33 cellular contexts compared by ENCODE assay signal in the genomic region with DNA sequence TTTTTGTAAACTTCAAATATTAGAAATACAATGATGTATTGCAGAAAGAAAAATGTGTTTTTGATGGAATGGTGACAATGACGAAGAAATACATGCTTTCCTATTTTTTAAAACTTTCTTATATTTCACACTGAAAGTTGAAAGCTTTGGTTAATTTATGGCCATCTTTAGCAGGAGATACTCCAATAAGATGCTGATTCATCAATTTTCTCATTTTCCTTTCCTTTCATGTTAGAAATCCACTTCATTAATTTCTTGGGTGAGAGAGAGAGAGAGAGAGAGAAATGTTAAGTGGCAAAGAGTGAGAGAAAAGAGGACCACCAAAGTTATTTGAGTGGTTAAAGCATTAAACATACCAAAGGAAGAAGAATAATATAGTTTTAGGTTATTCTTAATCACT. TPM values are rescaled to one million over a fixed set of nuclear protein-coding genes. Genes with fewer than 3 reads are reported as not detected.
"Had no signal": no experiment of that assay in that cellular context is flagged by ENCODE, and none has a peak within 500 bp of the region (broad histone marks: within the 10 kb centered on the region; RNA-seq: fewer than 3 reads in every experiment).

No MANE protein-coding gene starts in this region.

- ATAC-seq: activated CD4-positive, alpha-beta T cell treated with anti-CD3 and anti-CD28 coated beads for 36 hours; activated CD8-positive, alpha-beta memory T cell treated with anti-CD3 and anti-CD28 coated beads, Interleukin-2, amount 10 ng/mL, durations not matched to agents 7 days and 5 days; activated CD8-positive, alpha-beta T cell treated with anti-CD3 and anti-CD28 coated beads, Interleukin-2, amount 10 ng/mL, durations not matched to agents 7 days and 5 days; activated naive CD4-positive, alpha-beta T cell treated with anti-CD3 and anti-CD28 coated beads, Interleukin-2, amount 50 U/mL, for 72 hours; effector memory CD8-positive, alpha-beta T cell had no signal

- H3K4me3 ChIP-seq: esophagus squamous epithelium had no signal

- FAIRE-seq: astrocyte, colon had no signal

- H3K4me1 Mint-ChIP-seq: activated CD4-positive, alpha-beta T cell treated with anti-CD3 and anti-CD28 coated beads for 36 hours; activated CD4-positive, alpha-beta T cell treated with anti-CD3 and anti-CD28 coated beads, Interleukin-2, amount 10 ng/mL, durations not matched to agents 24 days and 14 days; activated CD8-positive, alpha-beta memory T cell treated with anti-CD3 and anti-CD28 coated beads, Interleukin-2, amount 10 ng/mL, durations not matched to agents 7 days and 5 days; activated naive CD4-positive, alpha-beta T cell treated with anti-CD3 and anti-CD28 coated beads, Interleukin-2, amount 10 ng/mL, durations not matched to agents 7 days and 5 days; activated naive CD8-positive, alpha-beta T cell treated with anti-CD3 and anti-CD28 coated beads, Interleukin-2, amount 10 ng/mL, durations not matched to agents 7 days and 5 days had no signal

- H3K27me3 Mint-ChIP-seq: activated CD4-positive, alpha-beta memory T cell treated with anti-CD3 and anti-CD28 coated beads for 36 hours; activated CD4-positive, alpha-beta T cell treated with anti-CD3 and anti-CD28 coated beads, Interleukin-2, amount 10 ng/mL, durations not matched to agents 24 days and 14 days; activated CD8-positive, alpha-beta memory T cell treated with anti-CD3 and anti-CD28 coated beads, Interleukin-2, amount 10 ng/mL, durations not matched to agents 7 days and 5 days; activated naive CD4-positive, alpha-beta T cell treated with anti-CD3 and anti-CD28 coated beads, Interleukin-2, amount 10 ng/mL, durations not matched to agents 7 days and 5 days; activated naive CD8-positive, alpha-beta T cell treated with anti-CD3 and anti-CD28 coated beads, Interleukin-2, amount 10 ng/mL, durations not matched to agents 7 days and 5 days; effector memory CD8-positive, alpha-beta T cell had no signal

- DNase-seq: activated CD4-positive, alpha-beta memory T cell treated with anti-CD3 and anti-CD28 coated beads for 36 hours; activated CD4-positive, alpha-beta T cell treated with anti-CD3 and anti-CD28 coated beads for 36 hours; activated CD4-positive, alpha-beta T cell treated with anti-CD3 and anti-CD28 coated beads, Interleukin-2, amount 10 ng/mL, durations not matched to agents 24 days and 14 days; activated CD4-positive, CD25-positive, alpha-beta regulatory T cell; activated CD4-positive, CD25-positive, alpha-beta regulatory T cell treated with anti-CD3 and anti-CD28 coated beads, Interleukin-2, amount 50 U/mL, for 72 hours; activated CD8-positive, alpha-beta memory T cell treated with anti-CD3 and anti-CD28 coated beads, Interleukin-2, amount 10 ng/mL, durations not matched to agents 7 days and 5 days; activated CD8-positive, alpha-beta memory T cell treated with anti-CD3 and anti-CD28 coated beads, Interleukin-2, amount 50 U/mL, for 4 hours; activated CD8-positive, alpha-beta T cell treated with anti-CD3 and anti-CD28 coated beads, Interleukin-2, amount 10 ng/mL, durations not matched to agents 7 days and 5 days; activated gamma-delta T cell; activated naive CD4-positive, alpha-beta T cell; activated naive CD4-positive, alpha-beta T cell treated with anti-CD3 and anti-CD28 coated beads, Interleukin-2, amount 10 ng/mL, durations not matched to agents 7 days and 5 days; activated naive CD8-positive, alpha-beta T cell treated with anti-CD3 and anti-CD28 coated beads, Interleukin-2, amount 10 ng/mL, durations not matched to agents 7 days and 5 days; activated T-cell treated with anti-CD3 and anti-CD28 coated beads, Interleukin-2, amount 50 U/mL, for 1 hour; activated T-cell treated with anti-CD3 and anti-CD28 coated beads, Interleukin-2, amount 50 U/mL, for 48 hours; amniotic stem cell; anterior cingulate cortex; brain microvascular endothelial cell; caudate nucleus; cortex of kidney; dermis blood vessel endothelial cell; effector CD4-positive, alpha-beta T cell; effector memory CD8-positive, alpha-beta T cell; erythroblast; esophagus squamous epithelium; foreskin melanocyte; head of caudate nucleus; T-helper 2 cell had no signal

- H3K27me3 ChIP-seq: brain microvascular endothelial cell, esophagus squamous epithelium had no signal

- H3K27ac Mint-ChIP-seq: activated CD4-positive, alpha-beta memory T cell treated with anti-CD3 and anti-CD28 coated beads for 36 hours; activated CD4-positive, alpha-beta T cell treated with anti-CD3 and anti-CD28 coated beads for 36 hours; activated CD4-positive, alpha-beta T cell treated with anti-CD3 and anti-CD28 coated beads, Interleukin-2, amount 10 ng/mL, durations not matched to agents 24 days and 14 days; activated CD8-positive, alpha-beta memory T cell treated with anti-CD3 and anti-CD28 coated beads, Interleukin-2, amount 10 ng/mL, durations not matched to agents 7 days and 5 days; activated CD8-positive, alpha-beta T cell treated with anti-CD3 and anti-CD28 coated beads, Interleukin-2, amount 10 ng/mL, durations not matched to agents 7 days and 5 days; activated naive CD4-positive, alpha-beta T cell treated with anti-CD3 and anti-CD28 coated beads, Interleukin-2, amount 10 ng/mL, durations not matched to agents 7 days and 5 days; activated naive CD4-positive, alpha-beta T cell treated with anti-CD3 and anti-CD28 coated beads, Interleukin-2, amount 50 U/mL, for 72 hours; activated naive CD8-positive, alpha-beta T cell treated with anti-CD3 and anti-CD28 coated beads, Interleukin-2, amount 10 ng/mL, durations not matched to agents 7 days and 5 days; activated T-helper 1 cell treated with anti-CD3 and anti-CD28 coated beads, Interleukin-12 subunit alpha, Interleukin-12 subunit beta, Interleukin-2, Interleukin-4 antibody, amounts not matched to agents 30 ng/mL and 10 ng/mL and 1 ng/mL, durations not matched to agents 14 hours and 24 hours and 36 hours; effector memory CD8-positive, alpha-beta T cell had no signal

- H3K27ac ChIP-seq: brain microvascular endothelial cell, esophagus squamous epithelium had no signal

- H3K9me3 ChIP-seq: esophagus squamous epithelium had no signal

- H3K36me3 Mint-ChIP-seq: activated CD4-positive, alpha-beta memory T cell treated with anti-CD3 and anti-CD28 coated beads for 36 hours; activated CD8-positive, alpha-beta memory T cell treated with anti-CD3 and anti-CD28 coated beads, Interleukin-2, amount 10 ng/mL, durations not matched to agents 7 days and 5 days; activated naive CD4-positive, alpha-beta T cell treated with anti-CD3 and anti-CD28 coated beads, Interleukin-2, amount 10 ng/mL, durations not matched to agents 7 days and 5 days; activated naive CD4-positive, alpha-beta T cell treated with anti-CD3 and anti-CD28 coated beads, Interleukin-2, amount 50 U/mL, for 72 hours; activated naive CD8-positive, alpha-beta T cell treated with anti-CD3 and anti-CD28 coated beads, Interleukin-2, amount 10 ng/mL, durations not matched to agents 7 days and 5 days had no signal

- H3K36me3 ChIP-seq: brain microvascular endothelial cell, esophagus squamous epithelium had no signal

- H3K9me3 Mint-ChIP-seq: activated CD4-positive, alpha-beta memory T cell treated with anti-CD3 and anti-CD28 coated beads for 36 hours; activated CD4-positive, alpha-beta T cell treated with anti-CD3 and anti-CD28 coated beads, Interleukin-2, amount 10 ng/mL, durations not matched to agents 24 days and 14 days; activated naive CD4-positive, alpha-beta T cell treated with anti-CD3 and anti-CD28 coated beads, Interleukin-2, amount 10 ng/mL, durations not matched to agents 7 days and 5 days; activated naive CD4-positive, alpha-beta T cell treated with anti-CD3 and anti-CD28 coated beads, Interleukin-2, amount 50 U/mL, for 72 hours; activated naive CD8-positive, alpha-beta T cell treated with anti-CD3 and anti-CD28 coated beads, Interleukin-2, amount 10 ng/mL, durations not matched to agents 7 days and 5 days; activated T-helper 1 cell treated with anti-CD3 and anti-CD28 coated beads, Interleukin-12 subunit alpha, Interleukin-12 subunit beta, Interleukin-2, Interleukin-4 antibody, amounts not matched to agents 30 ng/mL and 10 ng/mL and 1 ng/mL, durations not matched to agents 14 hours and 24 hours and 36 hours had no signal

- H3K4me3 Mint-ChIP-seq: activated CD4-positive, alpha-beta memory T cell treated with anti-CD3 and anti-CD28 coated beads for 36 hours; activated CD4-positive, alpha-beta T cell treated with anti-CD3 and anti-CD28 coated beads for 36 hours; activated CD4-positive, alpha-beta T cell treated with anti-CD3 and anti-CD28 coated beads, Interleukin-2, amount 10 ng/mL, durations not matched to agents 24 days and 14 days; activated CD8-positive, alpha-beta memory T cell treated with anti-CD3 and anti-CD28 coated beads, Interleukin-2, amount 10 ng/mL, durations not matched to agents 7 days and 5 days; activated CD8-positive, alpha-beta T cell treated with anti-CD3 and anti-CD28 coated beads, Interleukin-2, amount 10 ng/mL, durations not matched to agents 7 days and 5 days; activated naive CD4-positive, alpha-beta T cell treated with anti-CD3 and anti-CD28 coated beads, Interleukin-2, amount 10 ng/mL, durations not matched to agents 7 days and 5 days; activated naive CD8-positive, alpha-beta T cell treated with anti-CD3 and anti-CD28 coated beads, Interleukin-2, amount 10 ng/mL, durations not matched to agents 7 days and 5 days; activated T-helper 1 cell treated with anti-CD3 and anti-CD28 coated beads, Interleukin-12 subunit alpha, Interleukin-12 subunit beta, Interleukin-2, Interleukin-4 antibody, amounts not matched to agents 30 ng/mL and 10 ng/mL and 1 ng/mL, durations not matched to agents 14 hours and 24 hours and 36 hours; effector memory CD8-positive, alpha-beta T cell had no signal

RNA-seq across cellular contexts. Expression of gene MAP2, which starts 28.6 kb away (rescaled TPM):
- total RNA-seq: activated CD4-positive, alpha-beta T cell treated with anti-CD3 and anti-CD28 coated beads, Interleukin-2, amount 10 ng/mL, durations not matched to agents 24 days and 14 days; activated CD8-positive, alpha-beta memory T cell treated with anti-CD3 and anti-CD28 coated beads for 36 hours; activated CD8-positive, alpha-beta T cell treated with anti-CD3 and anti-CD28 coated beads, Interleukin-2, amount 10 ng/mL, durations not matched to agents 7 days and 5 days; activated naive CD8-positive, alpha-beta T cell treated with anti-CD3 and anti-CD28 coated beads, Interleukin-2, amount 10 ng/mL, durations not matched to agents 7 days and 5 days; activated T-helper 1 cell treated with anti-CD3 and anti-CD28 coated beads, Interleukin-12 subunit alpha, Interleukin-12 subunit beta, Interleukin-2, Interleukin-4 antibody, amounts not matched to agents 30 ng/mL and 10 ng/mL and 1 ng/mL, durations not matched to agents 14 hours and 24 hours and 36 hours; T-helper 1 cell treated with Interleukin-12 subunit alpha and Interleukin-12 subunit beta and Interleukin-4 antibody, amounts not matched to agents 30 ng/mL and 1 ng/mL, for 36 hours had no signal
